1 cellular context compared by ENCODE assay signal in the genomic region with DNA sequence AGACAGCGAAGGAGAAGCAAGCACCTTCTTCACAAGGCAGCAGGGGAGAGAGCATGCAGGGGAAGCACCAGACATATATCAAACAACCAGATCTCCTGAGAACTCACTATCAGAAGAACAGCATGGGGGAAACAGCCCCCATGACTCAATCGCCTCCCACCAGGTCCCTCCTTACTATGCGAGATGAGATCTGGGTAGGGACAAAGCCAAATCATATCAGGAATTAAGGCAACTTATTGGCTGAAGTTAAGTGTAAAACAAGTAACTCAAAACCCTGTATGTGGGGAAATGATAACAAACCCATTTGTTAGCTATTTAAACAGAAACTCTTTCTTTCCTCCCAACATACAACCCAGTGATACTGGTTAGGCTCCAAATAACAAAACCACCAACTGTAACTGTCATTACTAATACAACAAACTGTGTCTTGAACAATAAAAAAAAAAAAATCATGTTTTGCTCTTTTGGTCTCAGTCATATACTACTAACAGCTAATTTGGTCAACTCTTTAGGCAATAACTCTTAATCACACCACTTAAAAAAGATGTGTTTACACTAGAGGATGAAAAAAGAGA.
A peak's percentile ranks its signal among the peaks of the same experiment; 100 is the strongest.
TF ChIP-seq lines count a peak whose summit lies in the region.

No MANE protein-coding gene starts in this region.

TF ChIP-seq in HEK293, 187 proteins besides CTCF, POLR2A, EP300 and RAD21 (continued from another document):
- TF ChIP-seq ZFP41 (tag by site-specific recombination; IDR thresholded peaks at IDR 0.05; ENCODE audit: borderline replicate concordance) (no peak), SP3 (tag by site-specific recombination; IDR thresholded peaks at IDR 0.05) (no peak), ZNF335 (tag by site-specific recombination; conservative IDR thresholded peaks at IDR 0.05) (no peak), ZBTB7A (tag by site-specific recombination; IDR thresholded peaks at IDR 0.05; ENCODE audit: low read depth) (no peak), SETDB1 (IDR thresholded peaks at IDR 0.05; ENCODE audit: insufficient read length, low read length) (peak; percentile 27), WT1 (tag by site-specific recombination; IDR thresholded peaks at IDR 0.05) (peak; percentile 86), BCL11B (tag by site-specific recombination; IDR thresholded peaks at IDR 0.05; ENCODE audit: low read depth) (0 out of 2 replicates have a peak, but pooled peaks have one; percentile 9), EGR2 (tag by site-specific recombination; IDR thresholded peaks at IDR 0.05; ENCODE audit: low read depth) (peak; percentile 58), ZNF777 (tag by site-specific recombination; IDR thresholded peaks at IDR 0.05; ENCODE audit: borderline replicate concordance) (no peak), MYNN (tag by site-specific recombination; IDR thresholded peaks at IDR 0.05; ENCODE audit: borderline replicate concordance) (no peak), OSR2 (tag by site-specific recombination; IDR thresholded peaks at IDR 0.05) (peak; percentile 22; the same call in 1 of the 2 replicates), ZNF626 (tag by site-specific recombination; IDR thresholded peaks at IDR 0.05) (no peak), TRIM28 (IDR thresholded peaks at IDR 0.05; ENCODE audit: borderline replicate concordance, low read length) (peak; percentile 44; the same call in 1 of the 2 replicates), ZNF112 (tag by site-specific recombination; IDR thresholded peaks at IDR 0.05) (no peak), ZNF157 (tag by site-specific recombination; IDR thresholded peaks at IDR 0.05) (no peak), ZNF16 (tag by site-specific recombination; IDR thresholded peaks at IDR 0.05; ENCODE audit: low read depth) (no peak), FEZF1 (tag by site-specific recombination; IDR thresholded peaks at IDR 0.05) (peak; percentile 81), ZFHX2 (tag by site-specific recombination; conservative IDR thresholded peaks at IDR 0.05) (peak; percentile 38), GLIS1 (tag by site-specific recombination; IDR thresholded peaks at IDR 0.05) (peak; percentile 43; the same call in 1 of the 2 replicates)
- TF ChIP-seq, protein P1, sequence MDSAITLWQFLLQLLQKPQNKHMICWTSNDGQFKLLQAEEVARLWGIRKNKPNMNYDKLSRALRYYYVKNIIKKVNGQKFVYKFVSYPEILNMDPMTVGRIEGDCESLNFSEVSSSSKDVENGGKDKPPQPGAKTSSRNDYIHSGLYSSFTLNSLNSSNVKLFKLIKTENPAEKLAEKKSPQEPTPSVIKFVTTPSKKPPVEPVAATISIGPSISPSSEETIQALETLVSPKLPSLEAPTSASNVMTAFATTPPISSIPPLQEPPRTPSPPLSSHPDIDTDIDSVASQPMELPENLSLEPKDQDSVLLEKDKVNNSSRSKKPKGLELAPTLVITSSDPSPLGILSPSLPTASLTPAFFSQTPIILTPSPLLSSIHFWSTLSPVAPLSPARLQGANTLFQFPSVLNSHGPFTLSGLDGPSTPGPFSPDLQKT (IDR thresholded peaks at IDR 0.05; ENCODE audit: borderline replicate concordance, low read depth, low read length): no peak
- TF ChIP-seq, protein P2, sequence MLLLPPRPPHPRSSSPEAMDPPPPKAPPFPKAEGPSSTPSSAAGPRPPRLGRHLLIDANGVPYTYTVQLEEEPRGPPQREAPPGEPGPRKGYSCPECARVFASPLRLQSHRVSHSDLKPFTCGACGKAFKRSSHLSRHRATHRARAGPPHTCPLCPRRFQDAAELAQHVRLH (tag by site-specific recombination; IDR thresholded peaks at IDR 0.05): no peak
- TF ChIP-seq, protein P3, sequence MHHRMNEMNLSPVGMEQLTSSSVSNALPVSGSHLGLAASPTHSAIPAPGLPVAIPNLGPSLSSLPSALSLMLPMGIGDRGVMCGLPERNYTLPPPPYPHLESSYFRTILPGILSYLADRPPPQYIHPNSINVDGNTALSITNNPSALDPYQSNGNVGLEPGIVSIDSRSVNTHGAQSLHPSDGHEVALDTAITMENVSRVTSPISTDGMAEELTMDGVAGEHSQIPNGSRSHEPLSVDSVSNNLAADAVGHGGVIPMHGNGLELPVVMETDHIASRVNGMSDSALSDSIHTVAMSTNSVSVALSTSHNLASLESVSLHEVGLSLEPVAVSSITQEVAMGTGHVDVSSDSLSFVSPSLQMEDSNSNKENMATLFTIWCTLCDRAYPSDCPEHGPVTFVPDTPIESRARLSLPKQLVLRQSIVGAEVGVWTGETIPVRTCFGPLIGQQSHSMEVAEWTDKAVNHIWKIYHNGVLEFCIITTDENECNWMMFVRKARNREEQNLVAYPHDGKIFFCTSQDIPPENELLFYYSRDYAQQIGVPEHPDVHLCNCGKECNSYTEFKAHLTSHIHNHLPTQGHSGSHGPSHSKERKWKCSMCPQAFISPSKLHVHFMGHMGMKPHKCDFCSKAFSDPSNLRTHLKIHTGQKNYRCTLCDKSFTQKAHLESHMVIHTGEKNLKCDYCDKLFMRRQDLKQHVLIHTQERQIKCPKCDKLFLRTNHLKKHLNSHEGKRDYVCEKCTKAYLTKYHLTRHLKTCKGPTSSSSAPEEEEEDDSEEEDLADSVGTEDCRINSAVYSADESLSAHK (tag by site-specific recombination; IDR thresholded peaks at IDR 0.05): peak; percentile 65; the same call in 1 of the 2 replicates
- TF ChIP-seq, protein P4, sequence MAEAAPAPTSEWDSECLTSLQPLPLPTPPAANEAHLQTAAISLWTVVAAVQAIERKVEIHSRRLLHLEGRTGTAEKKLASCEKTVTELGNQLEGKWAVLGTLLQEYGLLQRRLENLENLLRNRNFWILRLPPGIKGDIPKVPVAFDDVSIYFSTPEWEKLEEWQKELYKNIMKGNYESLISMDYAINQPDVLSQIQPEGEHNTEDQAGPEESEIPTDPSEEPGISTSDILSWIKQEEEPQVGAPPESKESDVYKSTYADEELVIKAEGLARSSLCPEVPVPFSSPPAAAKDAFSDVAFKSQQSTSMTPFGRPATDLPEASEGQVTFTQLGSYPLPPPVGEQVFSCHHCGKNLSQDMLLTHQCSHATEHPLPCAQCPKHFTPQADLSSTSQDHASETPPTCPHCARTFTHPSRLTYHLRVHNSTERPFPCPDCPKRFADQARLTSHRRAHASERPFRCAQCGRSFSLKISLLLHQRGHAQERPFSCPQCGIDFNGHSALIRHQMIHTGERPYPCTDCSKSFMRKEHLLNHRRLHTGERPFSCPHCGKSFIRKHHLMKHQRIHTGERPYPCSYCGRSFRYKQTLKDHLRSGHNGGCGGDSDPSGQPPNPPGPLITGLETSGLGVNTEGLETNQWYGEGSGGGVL (tag by site-specific recombination; IDR thresholded peaks at IDR 0.05): no peak
- TF ChIP-seq, protein P5, sequence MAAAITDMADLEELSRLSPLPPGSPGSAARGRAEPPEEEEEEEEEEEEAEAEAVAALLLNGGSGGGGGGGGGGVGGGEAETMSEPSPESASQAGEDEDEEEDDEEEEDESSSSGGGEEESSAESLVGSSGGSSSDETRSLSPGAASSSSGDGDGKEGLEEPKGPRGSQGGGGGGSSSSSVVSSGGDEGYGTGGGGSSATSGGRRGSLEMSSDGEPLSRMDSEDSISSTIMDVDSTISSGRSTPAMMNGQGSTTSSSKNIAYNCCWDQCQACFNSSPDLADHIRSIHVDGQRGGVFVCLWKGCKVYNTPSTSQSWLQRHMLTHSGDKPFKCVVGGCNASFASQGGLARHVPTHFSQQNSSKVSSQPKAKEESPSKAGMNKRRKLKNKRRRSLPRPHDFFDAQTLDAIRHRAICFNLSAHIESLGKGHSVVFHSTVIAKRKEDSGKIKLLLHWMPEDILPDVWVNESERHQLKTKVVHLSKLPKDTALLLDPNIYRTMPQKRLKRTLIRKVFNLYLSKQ (tag by site-specific recombination; IDR thresholded peaks at IDR 0.05; ENCODE audit: borderline replicate concordance): no peak
- TF ChIP-seq, protein P6, sequence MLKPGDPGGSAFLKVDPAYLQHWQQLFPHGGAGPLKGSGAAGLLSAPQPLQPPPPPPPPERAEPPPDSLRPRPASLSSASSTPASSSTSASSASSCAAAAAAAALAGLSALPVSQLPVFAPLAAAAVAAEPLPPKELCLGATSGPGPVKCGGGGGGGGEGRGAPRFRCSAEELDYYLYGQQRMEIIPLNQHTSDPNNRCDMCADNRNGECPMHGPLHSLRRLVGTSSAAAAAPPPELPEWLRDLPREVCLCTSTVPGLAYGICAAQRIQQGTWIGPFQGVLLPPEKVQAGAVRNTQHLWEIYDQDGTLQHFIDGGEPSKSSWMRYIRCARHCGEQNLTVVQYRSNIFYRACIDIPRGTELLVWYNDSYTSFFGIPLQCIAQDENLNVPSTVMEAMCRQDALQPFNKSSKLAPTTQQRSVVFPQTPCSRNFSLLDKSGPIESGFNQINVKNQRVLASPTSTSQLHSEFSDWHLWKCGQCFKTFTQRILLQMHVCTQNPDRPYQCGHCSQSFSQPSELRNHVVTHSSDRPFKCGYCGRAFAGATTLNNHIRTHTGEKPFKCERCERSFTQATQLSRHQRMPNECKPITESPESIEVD (tag by site-specific recombination; IDR thresholded peaks at IDR 0.05): peak; percentile 87
- TF ChIP-seq, protein P7, sequence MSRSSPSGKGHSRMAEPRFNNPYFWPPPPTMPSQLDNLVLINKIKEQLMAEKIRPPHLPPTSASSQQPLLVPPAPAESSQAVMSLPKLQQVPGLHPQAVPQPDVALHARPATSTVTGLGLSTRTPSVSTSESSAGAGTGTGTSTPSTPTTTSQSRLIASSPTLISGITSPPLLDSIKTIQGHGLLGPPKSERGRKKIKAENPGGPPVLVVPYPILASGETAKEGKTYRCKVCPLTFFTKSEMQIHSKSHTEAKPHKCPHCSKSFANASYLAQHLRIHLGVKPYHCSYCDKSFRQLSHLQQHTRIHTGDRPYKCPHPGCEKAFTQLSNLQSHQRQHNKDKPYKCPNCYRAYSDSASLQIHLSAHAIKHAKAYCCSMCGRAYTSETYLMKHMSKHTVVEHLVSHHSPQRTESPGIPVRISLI (tag by site-specific recombination; IDR thresholded peaks at IDR 0.05): no peak
TF ChIP-seq in HEK293: peak in this region for 12.
